Comparison of ENCODE assay signal across 1 cellular context in the genomic region with DNA sequence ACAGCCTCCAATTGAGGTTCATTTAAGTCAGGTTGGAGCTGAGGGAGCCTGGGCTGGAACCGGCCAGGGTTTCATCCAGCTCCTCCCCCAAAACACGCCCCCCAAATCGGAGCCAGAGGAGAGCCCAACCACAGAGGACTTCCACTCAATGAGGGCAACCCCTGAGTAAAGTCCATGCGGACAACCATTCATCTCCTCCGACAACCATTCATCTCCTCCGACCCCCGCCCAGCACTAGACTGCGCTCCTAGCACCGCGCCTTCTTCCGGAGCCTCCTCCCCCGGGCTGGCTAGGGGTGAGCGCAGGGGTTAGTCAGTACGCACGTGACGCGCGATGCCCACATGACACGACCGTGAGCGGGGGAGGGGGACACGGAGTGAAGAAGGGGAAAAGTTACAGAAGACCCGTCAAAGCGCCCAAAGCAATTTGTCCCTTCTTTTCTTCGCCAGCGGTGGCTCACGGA.
TF ChIP-seq lines count a peak whose summit lies in the region.

No MANE protein-coding gene starts in this region.

TF ChIP-seq in HEK293, 187 proteins besides CTCF, POLR2A, EP300 and RAD21 (continued from another document):
- TF ChIP-seq, protein P1, sequence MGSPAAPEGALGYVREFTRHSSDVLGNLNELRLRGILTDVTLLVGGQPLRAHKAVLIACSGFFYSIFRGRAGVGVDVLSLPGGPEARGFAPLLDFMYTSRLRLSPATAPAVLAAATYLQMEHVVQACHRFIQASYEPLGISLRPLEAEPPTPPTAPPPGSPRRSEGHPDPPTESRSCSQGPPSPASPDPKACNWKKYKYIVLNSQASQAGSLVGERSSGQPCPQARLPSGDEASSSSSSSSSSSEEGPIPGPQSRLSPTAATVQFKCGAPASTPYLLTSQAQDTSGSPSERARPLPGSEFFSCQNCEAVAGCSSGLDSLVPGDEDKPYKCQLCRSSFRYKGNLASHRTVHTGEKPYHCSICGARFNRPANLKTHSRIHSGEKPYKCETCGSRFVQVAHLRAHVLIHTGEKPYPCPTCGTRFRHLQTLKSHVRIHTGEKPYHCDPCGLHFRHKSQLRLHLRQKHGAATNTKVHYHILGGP (tag by site-specific recombination; IDR thresholded peaks at IDR 0.05), result no peak
- no peak for TF ChIP-seq OSR2 (tag by site-specific recombination; IDR thresholded peaks at IDR 0.05)
- TF ChIP-seq, protein P2, sequence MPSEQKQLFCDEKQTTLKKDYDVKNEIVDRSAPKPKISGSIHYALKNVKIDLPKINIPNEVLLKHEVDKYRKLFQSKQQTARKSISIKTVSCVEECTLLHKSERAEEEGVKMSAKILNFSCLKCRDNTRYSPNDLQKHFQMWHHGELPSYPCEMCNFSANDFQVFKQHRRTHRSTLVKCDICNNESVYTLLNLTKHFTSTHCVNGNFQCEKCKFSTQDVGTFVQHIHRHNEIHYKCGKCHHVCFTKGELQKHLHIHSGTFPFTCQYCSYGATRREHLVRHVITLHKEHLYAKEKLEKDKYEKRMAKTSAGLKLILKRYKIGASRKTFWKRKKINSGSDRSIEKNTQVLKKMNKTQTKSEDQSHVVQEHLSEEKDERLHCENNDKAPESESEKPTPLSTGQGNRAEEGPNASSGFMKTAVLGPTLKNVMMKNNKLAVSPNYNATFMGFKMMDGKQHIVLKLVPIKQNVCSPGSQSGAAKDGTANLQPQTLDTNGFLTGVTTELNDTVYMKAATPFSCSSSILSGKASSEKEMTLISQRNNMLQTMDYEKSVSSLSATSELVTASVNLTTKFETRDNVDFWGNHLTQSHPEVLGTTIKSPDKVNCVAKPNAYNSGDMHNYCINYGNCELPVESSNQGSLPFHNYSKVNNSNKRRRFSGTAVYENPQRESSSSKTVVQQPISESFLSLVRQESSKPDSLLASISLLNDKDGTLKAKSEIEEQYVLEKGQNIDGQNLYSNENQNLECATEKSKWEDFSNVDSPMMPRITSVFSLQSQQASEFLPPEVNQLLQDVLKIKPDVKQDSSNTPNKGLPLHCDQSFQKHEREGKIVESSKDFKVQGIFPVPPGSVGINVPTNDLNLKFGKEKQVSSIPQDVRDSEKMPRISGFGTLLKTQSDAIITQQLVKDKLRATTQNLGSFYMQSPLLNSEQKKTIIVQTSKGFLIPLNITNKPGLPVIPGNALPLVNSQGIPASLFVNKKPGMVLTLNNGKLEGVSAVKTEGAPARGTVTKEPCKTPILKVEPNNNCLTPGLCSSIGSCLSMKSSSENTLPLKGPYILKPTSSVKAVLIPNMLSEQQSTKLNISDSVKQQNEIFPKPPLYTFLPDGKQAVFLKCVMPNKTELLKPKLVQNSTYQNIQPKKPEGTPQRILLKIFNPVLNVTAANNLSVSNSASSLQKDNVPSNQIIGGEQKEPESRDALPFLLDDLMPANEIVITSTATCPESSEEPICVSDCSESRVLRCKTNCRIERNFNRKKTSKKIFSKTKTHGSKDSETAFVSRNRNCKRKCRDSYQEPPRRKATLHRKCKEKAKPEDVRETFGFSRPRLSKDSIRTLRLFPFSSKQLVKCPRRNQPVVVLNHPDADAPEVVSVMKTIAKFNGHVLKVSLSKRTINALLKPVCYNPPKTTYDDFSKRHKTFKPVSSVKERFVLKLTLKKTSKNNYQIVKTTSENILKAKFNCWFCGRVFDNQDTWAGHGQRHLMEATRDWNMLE (tag by site-specific recombination; conservative IDR thresholded peaks at IDR 0.05; ENCODE audit: low read depth), result no peak
- TF ChIP-seq KLF16 (tag by site-specific recombination; IDR thresholded peaks at IDR 0.05), result 0 out of 2 replicates have a peak, but pooled peaks have one; percentile 30
- TF ChIP-seq ZNF658 (tag by site-specific recombination; IDR thresholded peaks at IDR 0.05), result no peak
- no peak for TF ChIP-seq ZBTB1 (tag by site-specific recombination; IDR thresholded peaks at IDR 0.05)
- no peak for TF ChIP-seq ZNF473 (tag by site-specific recombination; IDR thresholded peaks at IDR 0.05)
- TF ChIP-seq GLIS1 (tag by site-specific recombination; IDR thresholded peaks at IDR 0.05), result peak; percentile 41; the same call in 1 of the 2 replicates
- TF ChIP-seq, protein P3, sequence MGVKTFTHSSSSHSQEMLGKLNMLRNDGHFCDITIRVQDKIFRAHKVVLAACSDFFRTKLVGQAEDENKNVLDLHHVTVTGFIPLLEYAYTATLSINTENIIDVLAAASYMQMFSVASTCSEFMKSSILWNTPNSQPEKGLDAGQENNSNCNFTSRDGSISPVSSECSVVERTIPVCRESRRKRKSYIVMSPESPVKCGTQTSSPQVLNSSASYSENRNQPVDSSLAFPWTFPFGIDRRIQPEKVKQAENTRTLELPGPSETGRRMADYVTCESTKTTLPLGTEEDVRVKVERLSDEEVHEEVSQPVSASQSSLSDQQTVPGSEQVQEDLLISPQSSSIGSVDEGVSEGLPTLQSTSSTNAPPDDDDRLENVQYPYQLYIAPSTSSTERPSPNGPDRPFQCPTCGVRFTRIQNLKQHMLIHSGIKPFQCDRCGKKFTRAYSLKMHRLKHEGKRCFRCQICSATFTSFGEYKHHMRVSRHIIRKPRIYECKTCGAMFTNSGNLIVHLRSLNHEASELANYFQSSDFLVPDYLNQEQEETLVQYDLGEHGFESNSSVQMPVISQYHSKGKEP (tag by site-specific recombination; IDR thresholded peaks at IDR 0.05), result no peak
- no peak for TF ChIP-seq PRDM1 (tag by site-specific recombination; IDR thresholded peaks at IDR 0.05)
- no peak for TF ChIP-seq ZNF785 (tag by site-specific recombination; IDR thresholded peaks at IDR 0.05)
- TF ChIP-seq ZNF792 (tag by site-specific recombination; IDR thresholded peaks at IDR 0.05), result no peak
- TF ChIP-seq ZNF585B (tag by site-specific recombination; IDR thresholded peaks at IDR 0.05), result no peak
- TF ChIP-seq ZNF654 (tag by site-specific recombination; IDR thresholded peaks at IDR 0.05; ENCODE audit: low read depth), result no peak
- TF ChIP-seq ZNF248 (tag by site-specific recombination; IDR thresholded peaks at IDR 0.05), result no peak
- TF ChIP-seq ZNF677 (tag by site-specific recombination; IDR thresholded peaks at IDR 0.05), result no peak
- TF ChIP-seq, protein P4, sequence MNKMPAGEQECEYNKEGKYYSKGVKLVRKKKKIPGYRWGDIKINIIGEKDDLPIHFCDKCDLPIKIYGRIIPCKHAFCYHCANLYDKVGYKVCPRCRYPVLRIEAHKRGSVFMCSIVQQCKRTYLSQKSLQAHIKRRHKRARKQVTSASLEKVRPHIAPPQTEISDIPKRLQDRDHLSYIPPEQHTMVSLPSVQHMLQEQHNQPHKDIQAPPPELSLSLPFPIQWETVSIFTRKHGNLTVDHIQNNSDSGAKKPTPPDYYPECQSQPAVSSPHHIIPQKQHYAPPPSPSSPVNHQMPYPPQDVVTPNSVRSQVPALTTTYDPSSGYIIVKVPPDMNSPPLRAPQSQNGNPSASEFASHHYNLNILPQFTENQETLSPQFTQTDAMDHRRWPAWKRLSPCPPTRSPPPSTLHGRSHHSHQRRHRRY (tag by site-specific recombination; IDR thresholded peaks at IDR 0.05), result no peak
- TF ChIP-seq, protein P5, sequence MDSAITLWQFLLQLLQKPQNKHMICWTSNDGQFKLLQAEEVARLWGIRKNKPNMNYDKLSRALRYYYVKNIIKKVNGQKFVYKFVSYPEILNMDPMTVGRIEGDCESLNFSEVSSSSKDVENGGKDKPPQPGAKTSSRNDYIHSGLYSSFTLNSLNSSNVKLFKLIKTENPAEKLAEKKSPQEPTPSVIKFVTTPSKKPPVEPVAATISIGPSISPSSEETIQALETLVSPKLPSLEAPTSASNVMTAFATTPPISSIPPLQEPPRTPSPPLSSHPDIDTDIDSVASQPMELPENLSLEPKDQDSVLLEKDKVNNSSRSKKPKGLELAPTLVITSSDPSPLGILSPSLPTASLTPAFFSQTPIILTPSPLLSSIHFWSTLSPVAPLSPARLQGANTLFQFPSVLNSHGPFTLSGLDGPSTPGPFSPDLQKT (IDR thresholded peaks at IDR 0.05; ENCODE audit: borderline replicate concordance, low read depth, low read length), result no peak
- no peak for TF ChIP-seq ZNF404 (tag by site-specific recombination; IDR thresholded peaks at IDR 0.05)
- no peak for TF ChIP-seq ZNF335 (tag by site-specific recombination; conservative IDR thresholded peaks at IDR 0.05)
- no peak for TF ChIP-seq ZNF174 (tag by site-specific recombination; IDR thresholded peaks at IDR 0.05)
- TF ChIP-seq ZNF544 (tag by site-specific recombination; IDR thresholded peaks at IDR 0.05), result no peak
- TF ChIP-seq ZSCAN16 (tag by site-specific recombination; IDR thresholded peaks at IDR 0.05), result no peak
- TF ChIP-seq ZFP41 (tag by site-specific recombination; IDR thresholded peaks at IDR 0.05; ENCODE audit: borderline replicate concordance), result no peak
- peak; percentile 56 for TF ChIP-seq ZNF629 (tag by site-specific recombination; IDR thresholded peaks at IDR 0.05)
- TF ChIP-seq, protein P6, sequence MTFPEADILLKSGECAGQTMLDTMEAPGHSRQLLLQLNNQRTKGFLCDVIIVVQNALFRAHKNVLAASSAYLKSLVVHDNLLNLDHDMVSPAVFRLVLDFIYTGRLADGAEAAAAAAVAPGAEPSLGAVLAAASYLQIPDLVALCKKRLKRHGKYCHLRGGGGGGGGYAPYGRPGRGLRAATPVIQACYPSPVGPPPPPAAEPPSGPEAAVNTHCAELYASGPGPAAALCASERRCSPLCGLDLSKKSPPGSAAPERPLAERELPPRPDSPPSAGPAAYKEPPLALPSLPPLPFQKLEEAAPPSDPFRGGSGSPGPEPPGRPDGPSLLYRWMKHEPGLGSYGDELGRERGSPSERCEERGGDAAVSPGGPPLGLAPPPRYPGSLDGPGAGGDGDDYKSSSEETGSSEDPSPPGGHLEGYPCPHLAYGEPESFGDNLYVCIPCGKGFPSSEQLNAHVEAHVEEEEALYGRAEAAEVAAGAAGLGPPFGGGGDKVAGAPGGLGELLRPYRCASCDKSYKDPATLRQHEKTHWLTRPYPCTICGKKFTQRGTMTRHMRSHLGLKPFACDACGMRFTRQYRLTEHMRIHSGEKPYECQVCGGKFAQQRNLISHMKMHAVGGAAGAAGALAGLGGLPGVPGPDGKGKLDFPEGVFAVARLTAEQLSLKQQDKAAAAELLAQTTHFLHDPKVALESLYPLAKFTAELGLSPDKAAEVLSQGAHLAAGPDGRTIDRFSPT (tag by site-specific recombination; IDR thresholded peaks at IDR 0.05), result peak; percentile 83
- TF ChIP-seq ZNF521 (tag by site-specific recombination; IDR thresholded peaks at IDR 0.05), result no peak
- TF ChIP-seq, protein P7, sequence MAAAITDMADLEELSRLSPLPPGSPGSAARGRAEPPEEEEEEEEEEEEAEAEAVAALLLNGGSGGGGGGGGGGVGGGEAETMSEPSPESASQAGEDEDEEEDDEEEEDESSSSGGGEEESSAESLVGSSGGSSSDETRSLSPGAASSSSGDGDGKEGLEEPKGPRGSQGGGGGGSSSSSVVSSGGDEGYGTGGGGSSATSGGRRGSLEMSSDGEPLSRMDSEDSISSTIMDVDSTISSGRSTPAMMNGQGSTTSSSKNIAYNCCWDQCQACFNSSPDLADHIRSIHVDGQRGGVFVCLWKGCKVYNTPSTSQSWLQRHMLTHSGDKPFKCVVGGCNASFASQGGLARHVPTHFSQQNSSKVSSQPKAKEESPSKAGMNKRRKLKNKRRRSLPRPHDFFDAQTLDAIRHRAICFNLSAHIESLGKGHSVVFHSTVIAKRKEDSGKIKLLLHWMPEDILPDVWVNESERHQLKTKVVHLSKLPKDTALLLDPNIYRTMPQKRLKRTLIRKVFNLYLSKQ (tag by site-specific recombination; IDR thresholded peaks at IDR 0.05; ENCODE audit: borderline replicate concordance), result no peak
- TF ChIP-seq ZNF529 (tag by site-specific recombination; IDR thresholded peaks at IDR 0.05; ENCODE audit: insufficient replicate concordance), result no peak
- TF ChIP-seq ZNF76 (tag by site-specific recombination; IDR thresholded peaks at IDR 0.05; ENCODE audit: borderline replicate concordance, low read depth), result no peak
- TF ChIP-seq, protein P8, sequence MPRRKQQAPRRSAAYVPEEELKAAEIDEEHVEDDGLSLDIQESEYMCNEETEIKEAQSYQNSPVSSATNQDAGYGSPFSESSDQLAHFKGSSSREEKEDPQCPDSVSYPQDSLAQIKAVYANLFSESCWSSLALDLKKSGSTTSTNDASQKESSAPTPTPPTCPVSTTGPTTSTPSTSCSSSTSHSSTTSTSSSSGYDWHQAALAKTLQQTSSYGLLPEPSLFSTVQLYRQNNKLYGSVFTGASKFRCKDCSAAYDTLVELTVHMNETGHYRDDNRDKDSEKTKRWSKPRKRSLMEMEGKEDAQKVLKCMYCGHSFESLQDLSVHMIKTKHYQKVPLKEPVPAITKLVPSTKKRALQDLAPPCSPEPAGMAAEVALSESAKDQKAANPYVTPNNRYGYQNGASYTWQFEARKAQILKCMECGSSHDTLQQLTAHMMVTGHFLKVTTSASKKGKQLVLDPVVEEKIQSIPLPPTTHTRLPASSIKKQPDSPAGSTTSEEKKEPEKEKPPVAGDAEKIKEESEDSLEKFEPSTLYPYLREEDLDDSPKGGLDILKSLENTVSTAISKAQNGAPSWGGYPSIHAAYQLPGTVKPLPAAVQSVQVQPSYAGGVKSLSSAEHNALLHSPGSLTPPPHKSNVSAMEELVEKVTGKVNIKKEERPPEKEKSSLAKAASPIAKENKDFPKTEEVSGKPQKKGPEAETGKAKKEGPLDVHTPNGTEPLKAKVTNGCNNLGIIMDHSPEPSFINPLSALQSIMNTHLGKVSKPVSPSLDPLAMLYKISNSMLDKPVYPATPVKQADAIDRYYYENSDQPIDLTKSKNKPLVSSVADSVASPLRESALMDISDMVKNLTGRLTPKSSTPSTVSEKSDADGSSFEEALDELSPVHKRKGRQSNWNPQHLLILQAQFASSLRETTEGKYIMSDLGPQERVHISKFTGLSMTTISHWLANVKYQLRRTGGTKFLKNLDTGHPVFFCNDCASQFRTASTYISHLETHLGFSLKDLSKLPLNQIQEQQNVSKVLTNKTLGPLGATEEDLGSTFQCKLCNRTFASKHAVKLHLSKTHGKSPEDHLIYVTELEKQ (tag by site-specific recombination; IDR thresholded peaks at IDR 0.05; ENCODE audit: borderline replicate concordance), result no peak
- TF ChIP-seq ZNF777 (tag by site-specific recombination; IDR thresholded peaks at IDR 0.05; ENCODE audit: borderline replicate concordance), result no peak
- TF ChIP-seq KLF8 (tag by site-specific recombination; IDR thresholded peaks at IDR 0.05), result peak; percentile 74
- TF ChIP-seq, protein P9, sequence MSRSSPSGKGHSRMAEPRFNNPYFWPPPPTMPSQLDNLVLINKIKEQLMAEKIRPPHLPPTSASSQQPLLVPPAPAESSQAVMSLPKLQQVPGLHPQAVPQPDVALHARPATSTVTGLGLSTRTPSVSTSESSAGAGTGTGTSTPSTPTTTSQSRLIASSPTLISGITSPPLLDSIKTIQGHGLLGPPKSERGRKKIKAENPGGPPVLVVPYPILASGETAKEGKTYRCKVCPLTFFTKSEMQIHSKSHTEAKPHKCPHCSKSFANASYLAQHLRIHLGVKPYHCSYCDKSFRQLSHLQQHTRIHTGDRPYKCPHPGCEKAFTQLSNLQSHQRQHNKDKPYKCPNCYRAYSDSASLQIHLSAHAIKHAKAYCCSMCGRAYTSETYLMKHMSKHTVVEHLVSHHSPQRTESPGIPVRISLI (tag by site-specific recombination; IDR thresholded peaks at IDR 0.05), result no peak
- no peak for TF ChIP-seq ZNF223 (tag by site-specific recombination; IDR thresholded peaks at IDR 0.05)
- TF ChIP-seq GLI2 (tag by site-specific recombination; IDR thresholded peaks at IDR 0.05; ENCODE audit: borderline replicate concordance, low read depth), result no peak
- no peak for TF ChIP-seq ZNF843 (tag by site-specific recombination; IDR thresholded peaks at IDR 0.05)
- TF ChIP-seq ZNF548 (tag by site-specific recombination; IDR thresholded peaks at IDR 0.05), result no peak
- no peak for TF ChIP-seq SCRT1 (tag by site-specific recombination; IDR thresholded peaks at IDR 0.05; ENCODE audit: borderline replicate concordance)
- TF ChIP-seq ZNF560 (tag by site-specific recombination; IDR thresholded peaks at IDR 0.05; ENCODE audit: borderline replicate concordance), result no peak
